ENCODE assay signal across 16 cellular contexts in genomic region chr4:142324572-142324971, GRCh38.
DNase-seq lines count a peak whose midpoint lies in the region; ATAC-seq lines count a peak whose summit lies in the region.
"Had no signal": no experiment of that assay in that cellular context is flagged by ENCODE, and none has a peak within 500 bp of the region (broad histone marks: within the 10 kb centered on the region; RNA-seq: fewer than 3 reads in every experiment).

No MANE protein-coding gene starts in this region.

- H3K9me3 ChIP-seq in CD4-positive, alpha-beta memory T cell (ENCODE audit: control insufficient read depth in 1 of 2, low read length in 2 of 2) = no peaks in the 10 kb centered on the region
- H3K9me3 ChIP-seq in aorta (ENCODE audit: control insufficient read depth, low read length) = no peaks in the 10 kb centered on the region
- H3K9me3 ChIP-seq: BE2C had no signal

- H3K4me3 ChIP-seq in CD4-positive, alpha-beta memory T cell (ENCODE audit: low read length in 2 of 2) = no peak overlapping the region
- H3K4me3 ChIP-seq in aorta (ENCODE audit: low read length in 2 of 2) = no peak overlapping the region
- H3K4me3 ChIP-seq: PC-9, SK-N-MC had no signal

- CTCF ChIA-PET in CD4-positive, alpha-beta memory T cell (lab: Charles Lee; ENCODE audit: partially characterized antibody) = interaction anchor here (1.0 to 3.4 kb wide), 3 partner anchors 11 to 41 kb away, joined by 3 to 16 read pairs (median 5); no protein-coding TSS in a partner anchor

- peaks cover 0 to 4% (median 0%) of the 10 kb centered on the region in 8 donors for H3K9me3 Mint-ChIP-seq in CD4-positive, alpha-beta memory T cell

- WGBS in aorta, 2 donors = 71 to 86% methylated on average over 1 of the region's 1 CpG

- H3K27me3 Mint-ChIP-seq in CD4-positive, alpha-beta memory T cell = no peaks in the 10 kb centered on the region

- H3K4me1 ChIP-seq in CD4-positive, alpha-beta memory T cell (ENCODE audit: insufficient read depth, low read length) = peaks cover 71% of the 10 kb centered on the region
- peaks cover 0 to 2% of the 10 kb centered on the region in 2 donors for H3K4me1 ChIP-seq in aorta (ENCODE audit: control insufficient read depth in 1 of 2, insufficient read depth in 2 of 2, low read length in 2 of 2)
- H3K4me1 ChIP-seq: BE2C had no signal

- H3K4me1 Mint-ChIP-seq in CD4-positive, alpha-beta memory T cell = peaks cover 59 to 81% (median 73%) of the 10 kb centered on the region in 4 donors

- no peaks in the 10 kb centered on the region for H3K27me3 ChIP-seq in CD4-positive, alpha-beta memory T cell (ENCODE audit: insufficient read depth, low read length)
- no peaks in the 10 kb centered on the region for H3K27me3 ChIP-seq in aorta (ENCODE audit: control insufficient read depth in 1 of 2, insufficient read depth in 2 of 2, low read length in 1 of 2)
- H3K27me3 ChIP-seq: BE2C had no signal

- no peak overlapping the region for H3K27ac ChIP-seq in CD4-positive, alpha-beta memory T cell (ENCODE audit: low read depth, low read length)
- no peak overlapping the region for H3K27ac ChIP-seq in aorta (ENCODE audit: low read depth in 1 of 2, low read length in 2 of 2)
- H3K27ac ChIP-seq: PC-9, SK-N-MC had no signal

- peak overlapping the region in 2 of 8 donors; percentile 13 to 37 for H3K4me3 Mint-ChIP-seq in CD4-positive, alpha-beta memory T cell

- H3K36me3 Mint-ChIP-seq in CD4-positive, alpha-beta memory T cell = peaks cover 56 to 59% of the 10 kb centered on the region in 2 donors

- intact Hi-C loops in CD4-positive, alpha-beta memory T cell (cut with micrococcal nuclease) = no loop called here
- intact Hi-C loops in aorta (cut with DNase I) (no loop called here), posterior vena cava (cut with DNase I) (no loop called here)

- H3K27ac Mint-ChIP-seq in CD4-positive, alpha-beta memory T cell = peak overlapping the region; percentile 25 to 84 (median 47)

- ATAC-seq in GM18498 (IDR thresholded peaks at IDR 0.05; ENCODE audit: unreplicated experiment) = peak; percentile 82
- peak; percentile 80 for ATAC-seq in GM21717 (IDR thresholded peaks at IDR 0.05; ENCODE audit: unreplicated experiment)
- ATAC-seq in aorta (ENCODE audit: low FRiP score) = no peak
- ATAC-seq: right cardiac atrium had no signal

- no peak for DNase-seq in CD4-positive, alpha-beta memory T cell
- peak; percentile 68 for DNase-seq in RPMI8226
- no peak for DNase-seq in aorta
- DNase-seq in posterior vena cava (ENCODE audit: low spot score) = no peak
- DNase-seq in mesenteric fat pad (ENCODE audit: low spot score) = no peak
- DNase-seq: BE2C; hypothalamus; kidney glomerular epithelial cell; NCI-H1930; NCI-H510A treated with DMSO at 0.1 percent for 48 hours; PC-9; right cardiac atrium; stimulated activated CD4-positive, alpha-beta T cell treated with anti-CD3 and anti-CD28 coated beads, Interleukin-1b, Interleukin-23, amount 100 ng/mL, for 48 hours had no signal

- POLR2A ChIA-PET in CD4-positive, alpha-beta memory T cell (lab: Charles Lee; ENCODE audit: partially characterized antibody) = interaction anchor here (1.3 kb wide), 1 partner anchor 243 kb away, joined by 3 read pairs; no protein-coding TSS in a partner anchor

- H3K36me3 ChIP-seq in CD4-positive, alpha-beta memory T cell (ENCODE audit: insufficient read depth, low read length) = no peaks in the 10 kb centered on the region
- H3K36me3 ChIP-seq in aorta (ENCODE audit: control insufficient read depth in 1 of 2, insufficient read depth in 2 of 2, low read length in 1 of 2) = no peaks in the 10 kb centered on the region
- H3K36me3 ChIP-seq: BE2C had no signal
